ENCODE assay signal across 13 cellular contexts in genomic region chr12:6324936-6325750, GRCh38. TPM values are rescaled to one million over a fixed set of nuclear protein-coding genes. Genes with fewer than 3 reads are reported as not detected.
A peak's percentile ranks its signal among the peaks of the same experiment; 100 is the strongest.
DNase-seq lines count a peak whose midpoint lies in the region; ATAC-seq, FAIRE-seq and TF ChIP-seq lines count a peak whose summit lies in the region.
"Had no signal": no experiment of that assay in that cellular context is flagged by ENCODE, and none has a peak within 500 bp of the region (broad histone marks: within the 10 kb centered on the region; RNA-seq: fewer than 3 reads in every experiment).

No MANE protein-coding gene starts in this region.

- H3K4me1 Mint-ChIP-seq in astrocyte (ENCODE audit: low read depth, unreplicated experiment), result peaks cover 32% of the 10 kb centered on the region
- H3K4me1 Mint-ChIP-seq in naive thymus-derived CD8-positive, alpha-beta T cell, result peaks cover 33 to 66% (median 56%) of the 10 kb centered on the region in 4 donors

- H3K9me3 ChIP-seq in A673 (ENCODE audit: low read depth, low read length, poor library complexity, severe bottlenecking), result no peaks in the 10 kb centered on the region
- no peaks in the 10 kb centered on the region for H3K9me3 ChIP-seq in astrocyte (ENCODE audit: insufficient read depth, low read depth, low read length)
- H3K9me3 ChIP-seq in Karpas-422 (ENCODE audit: low read length), result no peaks in the 10 kb centered on the region
- H3K9me3 ChIP-seq: Caco-2 had no signal

- H3K4me1 ChIP-seq in A673 (ENCODE audit: insufficient read depth, low read length, poor library complexity, severe bottlenecking) (peaks cover 28% of the 10 kb centered on the region), astrocyte (ENCODE audit: insufficient read depth, low read length) (peaks cover 19% of the 10 kb centered on the region), Karpas-422 (ENCODE audit: low read length) (peaks cover 39% of the 10 kb centered on the region)

- peaks cover 19% of the 10 kb centered on the region for H3K36me3 Mint-ChIP-seq in astrocyte (ENCODE audit: low read depth, unreplicated experiment)
- H3K36me3 Mint-ChIP-seq in naive thymus-derived CD8-positive, alpha-beta T cell, result peaks cover 0 to 28% (median 0%) of the 10 kb centered on the region in 3 donors

- DNase-seq in A673 (ENCODE audit: low spot score), result no peak
- no peak for DNase-seq in HTR-8/SVneo (ENCODE audit: insufficient read length, low spot score)
- no peak for DNase-seq in astrocyte (ENCODE audit: low read depth)
- no peak for DNase-seq in naive thymus-derived CD8-positive, alpha-beta T cell
- no peak for DNase-seq in GF-D8 (lab: John Stamatoyannopoulos, UW)
- no peak for DNase-seq in Karpas-422
- DNase-seq in AG08396 (ENCODE audit: low spot score), result no peak
- no peak for DNase-seq in occipital lobe (lab: John Stamatoyannopoulos, UW)
- DNase-seq: activated CD4-positive, CD25-positive, alpha-beta regulatory T cell; Caco-2; NCI-H1105 treated with DMSO at 0.1 percent for 48 hours; NK-92 treated with Interleukin-12 subunit alpha and Interleukin-12 subunit beta, amount 100 ng/mL, for 24 hours had no signal

- H3K9ac ChIP-seq in astrocyte (ENCODE audit: low read length) (no peak overlapping the region), Karpas-422 (ENCODE audit: low read length) (no peak overlapping the region)

- H3K4me3 ChIP-seq in A673 (ENCODE audit: low read depth, low read length, poor library complexity, severe bottlenecking) (no peak overlapping the region), astrocyte (ENCODE audit: insufficient read depth, low read depth, low read length) (no peak overlapping the region), Karpas-422 (ENCODE audit: low read length) (no peak overlapping the region)

- H3K27ac ChIP-seq in A673 (ENCODE audit: low read depth, low read length, poor library complexity, severe bottlenecking) (peak overlapping the region; percentile 82), astrocyte (ENCODE audit: low read depth, low read length) (no peak overlapping the region), Karpas-422 (ENCODE audit: low read length) (no peak overlapping the region)

- H3K27me3 Mint-ChIP-seq in astrocyte (ENCODE audit: low read depth, unreplicated experiment), result no peaks in the 10 kb centered on the region
- peaks cover 0 to 5% (median 0%) of the 10 kb centered on the region in 5 donors for H3K27me3 Mint-ChIP-seq in naive thymus-derived CD8-positive, alpha-beta T cell

- CTCF ChIA-PET in A673 (lab: Charles Lee), result interaction anchor here (1.2 kb wide), 1 partner anchor 43 kb away, joined by 3 read pairs; no protein-coding TSS in a partner anchor

- TF ChIP-seq CTCF in A673 (conservative IDR thresholded peaks at IDR 0.05; ENCODE audit: low read depth, low read length) (no peak), astrocyte (IDR thresholded peaks at IDR 0.05; ENCODE audit: insufficient read depth, low read depth, low read length) (no peak)

- peak; percentile 38 for FAIRE-seq in HTR-8/SVneo (lab: Jason Lieb, UNC)
- no peak for FAIRE-seq in astrocyte (lab: Jason Lieb, UNC)

- POLR2A ChIA-PET in A673 (lab: Charles Lee; ENCODE audit: low non-redundant PET), result interaction anchor here (0.7 kb wide), 1 partner anchor 213 kb away, joined by 3 read pairs; no protein-coding TSS in a partner anchor
- POLR2A ChIA-PET in naive thymus-derived CD8-positive, alpha-beta T cell (lab: Charles Lee), result interaction anchor here (0.9 to 1.7 kb wide), 6 partner anchors 10 to 215 kb away, joined by 3 to 16 read pairs (median 3); partner anchors contain the start of gene MRPL51

- no peak overlapping the region for H3K4me3 Mint-ChIP-seq in astrocyte (ENCODE audit: unreplicated experiment)
- peak overlapping the region in 9 of 10 donors; percentile 4 to 78 (median 66) for H3K4me3 Mint-ChIP-seq in naive thymus-derived CD8-positive, alpha-beta T cell

- no peaks in the 10 kb centered on the region for H3K9me3 Mint-ChIP-seq in astrocyte (ENCODE audit: unreplicated experiment)
- H3K9me3 Mint-ChIP-seq in naive thymus-derived CD8-positive, alpha-beta T cell, result no peaks in the 10 kb centered on the region

- no TSS peak for BruUV-seq in A673 (replicated peaks; lab: Mats Ljungman, UMichigan)

- H3K79me2 ChIP-seq in astrocyte (ENCODE audit: insufficient read depth, low read length), result peaks cover 2% of the 10 kb centered on the region
- H3K79me2 ChIP-seq in Karpas-422 (ENCODE audit: low read length), result no peaks in the 10 kb centered on the region

- H3K27me3 ChIP-seq in A673 (replicated peaks; ENCODE audit: insufficient read depth, low read depth, low read length, poor library complexity) (no peaks in the 10 kb centered on the region), astrocyte (ENCODE audit: insufficient read depth, low read length) (no peaks in the 10 kb centered on the region), Karpas-422 (ENCODE audit: low read length) (no peaks in the 10 kb centered on the region)

- peak in 1 of 2 donors; percentile 11 for ATAC-seq in naive thymus-derived CD8-positive, alpha-beta T cell

- peaks cover 22% of the 10 kb centered on the region for H4K20me1 ChIP-seq in astrocyte (ENCODE audit: insufficient read depth, low read length)
- H4K20me1 ChIP-seq in Karpas-422 (ENCODE audit: insufficient read depth, low read depth, low read length), result peaks cover 32% of the 10 kb centered on the region

- H2AFZ ChIP-seq in astrocyte (ENCODE audit: low read depth, low read length) (no peak overlapping the region), Karpas-422 (ENCODE audit: low read length) (no peak overlapping the region)

- H3K9me2 ChIP-seq in Karpas-422 (replicated peaks; ENCODE audit: insufficient read depth, low read length), result no peaks in the 10 kb centered on the region

- H3K36me3 ChIP-seq in A673 (ENCODE audit: insufficient read depth, low read length, poor library complexity, severe bottlenecking), result peaks cover 17% of the 10 kb centered on the region
- peaks cover 13% of the 10 kb centered on the region for H3K36me3 ChIP-seq in astrocyte (ENCODE audit: insufficient read depth, low read length)
- no peaks in the 10 kb centered on the region for H3K36me3 ChIP-seq in Karpas-422 (ENCODE audit: insufficient read depth, low read length)

- intact Hi-C loops in A673 (cut with micrococcal nuclease; ENCODE audit: unreplicated experiment), result loop anchor here (5.0 kb wide), 2 partner anchors 137 to 212 kb away; no protein-coding TSS in a partner anchor

- H3K4me2 ChIP-seq in astrocyte (ENCODE audit: low read length) (no peak overlapping the region), Karpas-422 (ENCODE audit: low read depth, low read length, poor library complexity, severe bottlenecking) (no peak overlapping the region)

- peak overlapping the region; percentile 87 for H3K27ac Mint-ChIP-seq in astrocyte (ENCODE audit: unreplicated experiment)
- H3K27ac Mint-ChIP-seq in naive thymus-derived CD8-positive, alpha-beta T cell, result peak overlapping the region; percentile 80 to 94 (median 90)

RNA-seq across cellular contexts. Expression of gene PLEKHG6, which starts 14.7 kb away (rescaled TPM):
- 1.0 TPM in 1 of 2 replicates, not detected in the other for total RNA-seq in A673 (2021)
- total RNA-seq in astrocyte, result 0.72 and 2.5 TPM in 2 replicates
- not detected for total RNA-seq in naive thymus-derived CD8-positive, alpha-beta T cell
- polyA plus RNA-seq in naive thymus-derived CD8-positive, alpha-beta T cell, result under 1 TPM; 0.14 to 0.17 (median 0.15) TPM
- not detected in 2 replicates for total RNA-seq in Karpas-422 (2014; rRNA removed; shearing (Covaris generic); ENCODE audit: low replicate concordance)
- not detected for total RNA-seq in occipital lobe
- total RNA-seq: lung microvascular endothelial cell had no signal

RNA-seq across cellular contexts. Expression of gene TNFRSF1A, which starts 16.7 kb away (rescaled TPM):
- total RNA-seq in A673 (2021) (82.6 and 91.5 TPM in 2 replicates), astrocyte (118 and 128 TPM in 2 replicates), occipital lobe (14.8 TPM)
- total RNA-seq in naive thymus-derived CD8-positive, alpha-beta T cell, result 10 to 100 TPM; 91.7 to 97.6 TPM
- polyA plus RNA-seq in naive thymus-derived CD8-positive, alpha-beta T cell, result 10 to 100 TPM; 19.5 to 43.7 (median 31.1) TPM
- total RNA-seq in Karpas-422 (2014; rRNA removed; shearing (Covaris generic); ENCODE audit: low replicate concordance), result 0.72 TPM in 1 of 2 replicates, not detected in the other

RNA-seq across cellular contexts. Expression of gene SCNN1A, which starts 50.2 kb away (rescaled TPM):
- total RNA-seq in A673 (2021) (not detected in 2 replicates), astrocyte (0.94 and 1.3 TPM in 2 replicates), occipital lobe (not detected)
- 1 to 10 TPM; 4.0 to 4.7 TPM for total RNA-seq in naive thymus-derived CD8-positive, alpha-beta T cell
- polyA plus RNA-seq in naive thymus-derived CD8-positive, alpha-beta T cell, result under 1 TPM; 0.06 to 0.65 (median 0.23) TPM
- total RNA-seq in Karpas-422 (2014; rRNA removed; shearing (Covaris generic); ENCODE audit: low replicate concordance), result not detected in 2 replicates

RNA-seq across cellular contexts. Expression of gene LTBR, which starts 58.8 kb away (rescaled TPM):
- 25.7 and 27.5 TPM in 2 replicates for total RNA-seq in A673 (2021)
- 2.8 and 2.9 TPM in 2 replicates for total RNA-seq in astrocyte
- under 1 TPM; 0.91 to 0.93 TPM for total RNA-seq in naive thymus-derived CD8-positive, alpha-beta T cell
- polyA plus RNA-seq in naive thymus-derived CD8-positive, alpha-beta T cell, result under 1 TPM in 1 of 3 donors, not detected in 2; 0.23 TPM
- not detected in 2 replicates for total RNA-seq in Karpas-422 (2014; rRNA removed; shearing (Covaris generic); ENCODE audit: low replicate concordance)
- total RNA-seq in occipital lobe, result 1.9 TPM
